7 cellular contexts compared by ENCODE assay signal in genomic region chr16:21422824-21423223, GRCh38.
DNase-seq lines count a peak whose midpoint lies in the region; ATAC-seq and TF ChIP-seq lines count a peak whose summit lies in the region.
"Not testable (repeated sequence)": the region's sequence is repeated elsewhere in the genome, so short reads cannot be mapped to it uniquely, and the experiment has no call there.

No MANE protein-coding gene starts in this region.

- not testable (repeated sequence) for H3K4me1 Mint-ChIP-seq in CD14-positive monocyte; activated CD4-positive, alpha-beta T cell treated with anti-CD3 and anti-CD28 coated beads, Interleukin-2, amount 10 ng/mL, durations not matched to agents 24 days and 14 days; activated naive CD8-positive, alpha-beta T cell treated with anti-CD3 and anti-CD28 coated beads, Interleukin-2, amount 10 ng/mL, durations not matched to agents 7 days and 5 days; osteocyte (ENCODE audit: unreplicated experiment)

- ATAC-seq in activated naive CD8-positive, alpha-beta T cell treated with anti-CD3 and anti-CD28 coated beads, Interleukin-2, amount 10 ng/mL, durations not matched to agents 7 days and 5 days (ENCODE audit: low read depth); Right ventricle myocardium inferior: not testable (repeated sequence)

- H3K9me3 Mint-ChIP-seq in CD14-positive monocyte; activated CD4-positive, alpha-beta T cell treated with anti-CD3 and anti-CD28 coated beads, Interleukin-2, amount 10 ng/mL, durations not matched to agents 24 days and 14 days; activated naive CD8-positive, alpha-beta T cell treated with anti-CD3 and anti-CD28 coated beads, Interleukin-2, amount 10 ng/mL, durations not matched to agents 7 days and 5 days; osteocyte (ENCODE audit: unreplicated experiment): not testable (repeated sequence)

- not testable (repeated sequence) for H3K27ac ChIP-seq in right atrium auricular region

- H3K27ac Mint-ChIP-seq in CD14-positive monocyte; activated CD4-positive, alpha-beta T cell treated with anti-CD3 and anti-CD28 coated beads, Interleukin-2, amount 10 ng/mL, durations not matched to agents 24 days and 14 days; activated naive CD8-positive, alpha-beta T cell treated with anti-CD3 and anti-CD28 coated beads, Interleukin-2, amount 10 ng/mL, durations not matched to agents 7 days and 5 days; osteocyte (ENCODE audit: unreplicated experiment): not testable (repeated sequence)

- not testable (repeated sequence) for H3K27me3 Mint-ChIP-seq in CD14-positive monocyte (ENCODE audit: low read depth in 3 of 3); activated CD4-positive, alpha-beta T cell treated with anti-CD3 and anti-CD28 coated beads, Interleukin-2, amount 10 ng/mL, durations not matched to agents 24 days and 14 days; activated naive CD8-positive, alpha-beta T cell treated with anti-CD3 and anti-CD28 coated beads, Interleukin-2, amount 10 ng/mL, durations not matched to agents 7 days and 5 days; osteocyte (ENCODE audit: unreplicated experiment)

- not testable (repeated sequence) for H3K4me3 ChIP-seq in right atrium auricular region

- H3K36me3 ChIP-seq in right atrium auricular region: not testable (repeated sequence)

- POLR2A ChIA-PET in activated naive CD8-positive, alpha-beta T cell treated with anti-CD3 and anti-CD28 coated beads, Interleukin-2, amount 10 ng/mL, durations not matched to agents 7 days and 5 days (lab: Charles Lee): not testable (repeated sequence)

- not testable (repeated sequence) for H3K4me3 Mint-ChIP-seq in CD14-positive monocyte; activated CD4-positive, alpha-beta T cell treated with anti-CD3 and anti-CD28 coated beads, Interleukin-2, amount 10 ng/mL, durations not matched to agents 24 days and 14 days; activated naive CD8-positive, alpha-beta T cell treated with anti-CD3 and anti-CD28 coated beads, Interleukin-2, amount 10 ng/mL, durations not matched to agents 7 days and 5 days; osteocyte (ENCODE audit: unreplicated experiment)

- not testable (repeated sequence) for H3K27me3 ChIP-seq in right atrium auricular region

- H3K4me1 ChIP-seq in right atrium auricular region: not testable (repeated sequence)

- not testable (repeated sequence) for H3K9me3 ChIP-seq in right atrium auricular region

- peak; percentile 5 for DNase-seq in CD14-positive monocyte (ENCODE audit: low spot score)
- DNase-seq in activated CD4-positive, alpha-beta T cell treated with anti-CD3 and anti-CD28 coated beads, Interleukin-2, amount 10 ng/mL, durations not matched to agents 24 days and 14 days: peak; percentile 10
- peak; percentile 2 for DNase-seq in activated naive CD8-positive, alpha-beta T cell treated with anti-CD3 and anti-CD28 coated beads, Interleukin-2, amount 10 ng/mL, durations not matched to agents 7 days and 5 days
- peak; percentile 4 for DNase-seq in Right ventricle myocardium inferior (ENCODE audit: missing footprints)
- peak; percentile 42 for DNase-seq in right atrium auricular region (ENCODE audit: low spot score)
- DNase-seq in osteocyte (ENCODE audit: extremely low spot score, unreplicated experiment): peak; percentile 32
- peak; percentile 19 for DNase-seq in stimulated activated CD8-positive, alpha-beta memory T cell treated with anti-CD3 and anti-CD28 coated beads, Interleukin-4, amount 100 ng/mL, for 48 hours

- TF ChIP-seq CTCF in CD14-positive monocyte (IDR thresholded peaks at IDR 0.05); right atrium auricular region (IDR thresholded peaks at IDR 0.05); osteocyte (IDR thresholded peaks at IDR 0.05): not testable (repeated sequence)

- not testable (repeated sequence) for H3K36me3 Mint-ChIP-seq in CD14-positive monocyte; activated CD4-positive, alpha-beta T cell treated with anti-CD3 and anti-CD28 coated beads, Interleukin-2, amount 10 ng/mL, durations not matched to agents 24 days and 14 days (ENCODE audit: low read depth); activated naive CD8-positive, alpha-beta T cell treated with anti-CD3 and anti-CD28 coated beads, Interleukin-2, amount 10 ng/mL, durations not matched to agents 7 days and 5 days; osteocyte (ENCODE audit: unreplicated experiment)

- intact Hi-C loops in CD14-positive monocyte (cut with micrococcal nuclease); activated CD4-positive, alpha-beta T cell treated with anti-CD3 and anti-CD28 coated beads, Interleukin-2, amount 10 ng/mL, durations not matched to agents 24 days and 14 days (cut with micrococcal nuclease); Right ventricle myocardium inferior (cut with DNase I): not testable (repeated sequence)
